Comparison of ENCODE assay signal across 8 cellular contexts in the genomic region with DNA sequence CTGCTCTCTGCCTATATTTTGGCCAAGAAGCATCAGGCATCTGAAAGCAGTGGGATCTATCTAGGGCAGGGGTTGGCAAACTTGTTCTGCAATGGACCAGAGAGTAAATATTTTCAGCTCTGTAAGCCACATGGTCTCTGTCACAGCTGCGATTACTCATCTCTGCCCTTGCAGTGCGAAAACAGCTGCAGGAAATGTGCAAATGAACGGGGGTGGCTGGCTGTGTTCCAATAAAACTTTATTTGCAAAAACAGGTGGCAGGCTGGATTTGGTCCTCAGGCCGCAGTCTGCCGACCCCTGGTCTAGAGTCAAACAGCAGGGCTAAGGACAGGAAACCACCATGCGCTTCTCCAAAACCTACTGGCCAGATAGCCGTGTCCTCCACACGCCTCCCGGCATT. TPM values are rescaled to one million over a fixed set of nuclear protein-coding genes. Genes with fewer than 3 reads are reported as not detected.
DNase-seq lines count a peak whose midpoint lies in the region; ATAC-seq and TF ChIP-seq lines count a peak whose summit lies in the region.

No MANE protein-coding gene starts in this region.

- no peak for TF ChIP-seq CTCF in GM12864 (IDR thresholded peaks at IDR 0.05; ENCODE audit: low read depth, low read length, missing control alignments)
- TF ChIP-seq CTCF in fibroblast of the aortic adventitia (IDR thresholded peaks at IDR 0.05; ENCODE audit: insufficient read depth, low read length), result no peak
- TF ChIP-seq CTCF in BE2C (IDR thresholded peaks at IDR 0.05; ENCODE audit: low read depth, low read length), result no peak

- H3K9me3 ChIP-seq in BE2C, result no peaks in the 10 kb centered on the region

- H3K27ac Mint-ChIP-seq in stimulated activated effector memory CD8-positive, alpha-beta T cell treated with anti-CD3 and anti-CD28 coated beads, Interleukin-12 subunit alpha, Interleukin-12 subunit beta, amount 100 ng/mL, for 72 hours, result peak overlapping the region; percentile 75

- H3K27me3 ChIP-seq in BE2C, result no peaks in the 10 kb centered on the region; the same call in 1 of the 2 replicates

- H3K9me3 Mint-ChIP-seq in stimulated activated effector memory CD8-positive, alpha-beta T cell treated with anti-CD3 and anti-CD28 coated beads, Interleukin-12 subunit alpha, Interleukin-12 subunit beta, amount 100 ng/mL, for 72 hours, result no peaks in the 10 kb centered on the region

- peaks cover 32% of the 10 kb centered on the region for H3K4me1 Mint-ChIP-seq in stimulated activated effector memory CD8-positive, alpha-beta T cell treated with anti-CD3 and anti-CD28 coated beads, Interleukin-12 subunit alpha, Interleukin-12 subunit beta, amount 100 ng/mL, for 72 hours

- H3K4me1 ChIP-seq in BE2C, result no peaks in the 10 kb centered on the region; the same call in 1 of the 2 replicates

- H3K36me3 ChIP-seq in BE2C, result no peaks in the 10 kb centered on the region

- H3K4me3 Mint-ChIP-seq in stimulated activated effector memory CD8-positive, alpha-beta T cell treated with anti-CD3 and anti-CD28 coated beads, Interleukin-12 subunit alpha, Interleukin-12 subunit beta, amount 100 ng/mL, for 72 hours, result no peak overlapping the region

- peak; percentile 74 for ATAC-seq in GM21737 (IDR thresholded peaks at IDR 0.05; ENCODE audit: unreplicated experiment)
- peak; percentile 71 for ATAC-seq in stimulated activated effector memory CD8-positive, alpha-beta T cell treated with anti-CD3 and anti-CD28 coated beads, Interleukin-12 subunit alpha, Interleukin-12 subunit beta, amount 100 ng/mL, for 72 hours

- peaks cover 88% of the 10 kb centered on the region for H3K36me3 Mint-ChIP-seq in stimulated activated effector memory CD8-positive, alpha-beta T cell treated with anti-CD3 and anti-CD28 coated beads, Interleukin-12 subunit alpha, Interleukin-12 subunit beta, amount 100 ng/mL, for 72 hours

- peak; percentile 67 for DNase-seq in GM12864 (ENCODE audit: low read depth)
- peak; percentile 32 for DNase-seq in NCI-H1694 treated with DMSO at 0.1 percent for 48 hours (lab: John Stamatoyannopoulos, UW)
- peak; percentile 68 for DNase-seq in fibroblast of the aortic adventitia (ENCODE audit: low read depth)
- peak in 1 of 2 donors; percentile 57 for DNase-seq in stimulated activated effector memory CD8-positive, alpha-beta T cell treated with anti-CD3 and anti-CD28 coated beads, Interleukin-12 subunit alpha, Interleukin-12 subunit beta, amount 100 ng/mL, for 72 hours (ENCODE audit: low spot score in 2 of 2)
- DNase-seq in stimulated activated CD4-positive, alpha-beta T cell treated with anti-CD3 and anti-CD28 coated beads, Interleukin-4, amount 100 ng/mL, for 1 hour, result no peak
- no peak for DNase-seq in BE2C
- no peak for DNase-seq in NCI-H1092 (lab: John Stamatoyannopoulos, UW)

- H3K4me3 ChIP-seq in GM12864 (ENCODE audit: low read depth, low read length) (no peak overlapping the region), fibroblast of the aortic adventitia (ENCODE audit: low read depth, low read length) (no peak overlapping the region), BE2C (ENCODE audit: low read depth, low read length) (no peak overlapping the region)

RNA-seq across cellular contexts. Expression of a gene that starts 48.6 kb away (rescaled TPM):
- total RNA-seq in fibroblast of the aortic adventitia (ENCODE audit: low replicate concordance), result 22.3 and 26.9 TPM in 2 replicates
- 3.6 TPM for polyA plus RNA-seq in BE2C (2012; ENCODE audit: insufficient read depth, insufficient read length, low read depth)

RNA-seq across cellular contexts. Expression of a gene that starts 48.6 kb away (rescaled TPM):
- total RNA-seq in fibroblast of the aortic adventitia (ENCODE audit: low replicate concordance), result 10.8 and 18.9 TPM in 2 replicates
- polyA plus RNA-seq in BE2C (2012; ENCODE audit: insufficient read depth, insufficient read length, low read depth), result 14.8 TPM

Comparison
In these comparisons a context has a peak if more than half of its experiments do, and no peak if none do; other contexts are left out.
1. DNase-seq: peak in GM12864 (single experiment), NCI-H1694 treated with DMSO at 0.1 percent for 48 hours (single experiment) and fibroblast of the aortic adventitia (single experiment); none in stimulated activated CD4-positive, alpha-beta T cell treated with anti-CD3 and anti-CD28 coated beads, Interleukin-4, amount 100 ng/mL, for 1 hour (single experiment), BE2C (single experiment) and NCI-H1092 (single experiment).